In the genomic region with DNA sequence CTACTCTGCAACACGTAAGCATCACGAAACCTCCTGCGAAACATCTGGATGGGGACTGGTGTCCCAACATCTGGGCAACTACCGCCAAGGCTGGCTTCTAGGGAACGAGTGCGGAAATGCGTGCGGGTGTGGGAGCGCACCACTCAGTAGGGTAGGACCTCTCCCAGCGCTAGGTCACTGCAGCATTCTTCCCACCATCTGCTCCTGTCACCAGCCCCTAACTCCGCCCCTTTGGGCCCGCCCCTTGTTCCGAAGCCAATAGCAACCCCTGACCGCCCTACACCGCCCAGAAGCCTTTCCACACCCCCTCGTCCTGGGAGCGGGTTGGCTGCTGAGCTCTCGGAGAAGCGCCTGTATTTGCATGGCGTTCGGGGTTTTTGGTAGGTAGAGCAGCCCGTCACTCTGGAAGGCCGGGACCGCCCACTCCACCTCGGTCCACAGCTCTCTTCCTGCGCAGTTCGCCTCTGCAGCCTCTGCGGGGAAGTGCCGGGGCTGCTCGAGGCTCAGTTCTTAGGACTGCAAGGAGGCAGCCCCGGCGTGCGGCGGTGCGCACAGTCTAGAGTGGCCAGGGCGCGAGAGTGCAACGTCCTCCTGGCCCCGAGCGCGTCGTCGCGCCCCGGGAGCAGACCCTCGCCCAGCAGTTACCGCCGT, we compare ENCODE assay signal across 1 cellular context.
A peak's percentile ranks its signal among the peaks of the same experiment; 100 is the strongest.
TF ChIP-seq lines count a peak whose summit lies in the region.

Gene HS3ST3B1, plus strand, starts transcription at position 454 of the 651 bp plus-strand sequence. CDS start 438 bp downstream, outside the sequence.

TF ChIP-seq in HepG2, 621 proteins besides CTCF, POLR2A, EP300 and RAD21 (continued from another document and continues in another):
- TF ChIP-seq ARNTL (CRISPR knock-in tag; IDR thresholded peaks at IDR 0.05) (peak; percentile 70), NRL (CRISPR knock-in tag; IDR thresholded peaks at IDR 0.05; ENCODE audit: borderline replicate concordance) (peak; percentile 10; the same call in 1 of the 2 replicates), KDM5B (CRISPR knock-in tag; IDR thresholded peaks at IDR 0.05; ENCODE audit: borderline replicate concordance) (peak; percentile 92), ZNF407 (CRISPR knock-in tag; IDR thresholded peaks at IDR 0.05; ENCODE audit: not compliant biosample characterization) (no peak), ZNF333 (CRISPR knock-in tag; IDR thresholded peaks at IDR 0.05; ENCODE audit: borderline replicate concordance) (peak; percentile 87; the same call in 1 of the 2 replicates), SMARCC2 (IDR thresholded peaks at IDR 0.05) (no peak), ZNF326 (CRISPR knock-in tag; IDR thresholded peaks at IDR 0.05; ENCODE audit: borderline replicate concordance) (no peak), NCOA1 (CRISPR knock-in tag; IDR thresholded peaks at IDR 0.05) (peak; percentile 61; the same call in 1 of the 2 replicates), ZFP90 (CRISPR knock-in tag; IDR thresholded peaks at IDR 0.05; ENCODE audit: borderline replicate concordance) (peak; percentile 50; the same call in 1 of the 2 replicates), KLF15 (CRISPR knock-in tag; IDR thresholded peaks at IDR 0.05; ENCODE audit: borderline replicate concordance) (0 out of 2 replicates have a peak, but pooled peaks have one; percentile 88), MEF2D (CRISPR knock-in tag; IDR thresholded peaks at IDR 0.05) (peak; percentile 4; the same call in 1 of the 2 replicates), ZNF773 (CRISPR knock-in tag; IDR thresholded peaks at IDR 0.05; ENCODE audit: borderline replicate concordance) (no peak), BHLHE40 (IDR thresholded peaks at IDR 0.05; ENCODE audit: low read length) (no peak), HNF1A (IDR thresholded peaks at IDR 0.05; ENCODE audit: low read depth) (no peak), HNF1A (CRISPR knock-in tag; IDR thresholded peaks at IDR 0.05; ENCODE audit: borderline replicate concordance) (peak; percentile 64; the same call in 1 of the 2 replicates), THAP11 (CRISPR knock-in tag; IDR thresholded peaks at IDR 0.05) (peak; percentile 65), NFRKB (IDR thresholded peaks at IDR 0.05) (no peak), GRHL1 (CRISPR knock-in tag; conservative IDR thresholded peaks at IDR 0.05) (no peak), GATAD1 (CRISPR knock-in tag; IDR thresholded peaks at IDR 0.05) (peak; percentile 63), ZNF816 (CRISPR knock-in tag; IDR thresholded peaks at IDR 0.05; ENCODE audit: borderline replicate concordance) (no peak), BRCA1 (CRISPR knock-in tag; IDR thresholded peaks at IDR 0.05) (peak; percentile 78; the same call in 1 of the 2 replicates), MIER2 (CRISPR knock-in tag; IDR thresholded peaks at IDR 0.05) (0 out of 2 replicates have a peak, but pooled peaks have one; percentile 32), TBL1XR1 (IDR thresholded peaks at IDR 0.05; ENCODE audit: borderline replicate concordance, low read length, partially characterized antibody) (no peak), ZNF136 (CRISPR knock-in tag; IDR thresholded peaks at IDR 0.05; ENCODE audit: low read depth) (no peak), RFXANK (CRISPR knock-in tag; IDR thresholded peaks at IDR 0.05) (peak; percentile 13; the same call in 1 of the 2 replicates), ZNF10 (CRISPR knock-in tag; IDR thresholded peaks at IDR 0.05; ENCODE audit: borderline replicate concordance, low read depth) (no peak), DR1 (CRISPR knock-in tag; IDR thresholded peaks at IDR 0.05) (peak; percentile 89), PLRG1 (conservative IDR thresholded peaks at IDR 0.05) (no peak), KDM2A (CRISPR knock-in tag; IDR thresholded peaks at IDR 0.05; ENCODE audit: borderline replicate concordance, low read depth) (peak; percentile 82), ZFAT (CRISPR knock-in tag; conservative IDR thresholded peaks at IDR 0.05) (0 out of 2 replicates have a peak, but pooled peaks have one; percentile 44)
- TF ChIP-seq, protein P1, sequence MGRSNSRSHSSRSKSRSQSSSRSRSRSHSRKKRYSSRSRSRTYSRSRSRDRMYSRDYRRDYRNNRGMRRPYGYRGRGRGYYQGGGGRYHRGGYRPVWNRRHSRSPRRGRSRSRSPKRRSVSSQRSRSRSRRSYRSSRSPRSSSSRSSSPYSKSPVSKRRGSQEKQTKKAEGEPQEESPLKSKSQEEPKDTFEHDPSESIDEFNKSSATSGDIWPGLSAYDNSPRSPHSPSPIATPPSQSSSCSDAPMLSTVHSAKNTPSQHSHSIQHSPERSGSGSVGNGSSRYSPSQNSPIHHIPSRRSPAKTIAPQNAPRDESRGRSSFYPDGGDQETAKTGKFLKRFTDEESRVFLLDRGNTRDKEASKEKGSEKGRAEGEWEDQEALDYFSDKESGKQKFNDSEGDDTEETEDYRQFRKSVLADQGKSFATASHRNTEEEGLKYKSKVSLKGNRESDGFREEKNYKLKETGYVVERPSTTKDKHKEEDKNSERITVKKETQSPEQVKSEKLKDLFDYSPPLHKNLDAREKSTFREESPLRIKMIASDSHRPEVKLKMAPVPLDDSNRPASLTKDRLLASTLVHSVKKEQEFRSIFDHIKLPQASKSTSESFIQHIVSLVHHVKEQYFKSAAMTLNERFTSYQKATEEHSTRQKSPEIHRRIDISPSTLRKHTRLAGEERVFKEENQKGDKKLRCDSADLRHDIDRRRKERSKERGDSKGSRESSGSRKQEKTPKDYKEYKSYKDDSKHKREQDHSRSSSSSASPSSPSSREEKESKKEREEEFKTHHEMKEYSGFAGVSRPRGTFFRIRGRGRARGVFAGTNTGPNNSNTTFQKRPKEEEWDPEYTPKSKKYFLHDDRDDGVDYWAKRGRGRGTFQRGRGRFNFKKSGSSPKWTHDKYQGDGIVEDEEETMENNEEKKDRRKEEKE (IDR thresholded peaks at IDR 0.05), result no peak
- TF ChIP-seq, protein P2, sequence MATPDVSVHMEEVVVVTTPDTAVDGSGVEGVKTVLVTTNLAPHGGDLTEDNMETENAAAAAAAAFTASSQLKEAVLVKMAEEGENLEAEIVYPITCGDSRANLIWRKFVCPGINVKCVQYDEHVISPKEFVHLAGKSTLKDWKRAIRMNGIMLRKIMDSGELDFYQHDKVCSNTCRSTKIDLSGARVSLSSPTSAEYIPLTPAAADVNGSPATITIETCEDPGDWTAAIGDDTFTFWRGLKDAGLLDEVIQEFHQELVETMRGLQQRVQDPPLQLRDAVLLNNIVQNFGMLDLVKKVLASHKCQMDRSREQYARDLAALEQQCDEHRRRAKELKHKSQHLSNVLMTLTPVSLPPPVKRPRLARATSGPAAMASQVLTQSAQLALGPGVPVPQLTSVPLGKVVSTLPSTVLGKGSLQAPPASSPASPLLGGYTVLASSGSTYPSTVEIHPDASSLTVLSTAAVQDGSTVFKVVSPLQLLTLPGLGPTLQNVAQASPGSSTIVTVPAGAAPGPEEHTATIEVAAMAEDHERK (CRISPR knock-in tag; IDR thresholded peaks at IDR 0.05; ENCODE audit: low read depth), result no peak
- TF ChIP-seq, protein P3, sequence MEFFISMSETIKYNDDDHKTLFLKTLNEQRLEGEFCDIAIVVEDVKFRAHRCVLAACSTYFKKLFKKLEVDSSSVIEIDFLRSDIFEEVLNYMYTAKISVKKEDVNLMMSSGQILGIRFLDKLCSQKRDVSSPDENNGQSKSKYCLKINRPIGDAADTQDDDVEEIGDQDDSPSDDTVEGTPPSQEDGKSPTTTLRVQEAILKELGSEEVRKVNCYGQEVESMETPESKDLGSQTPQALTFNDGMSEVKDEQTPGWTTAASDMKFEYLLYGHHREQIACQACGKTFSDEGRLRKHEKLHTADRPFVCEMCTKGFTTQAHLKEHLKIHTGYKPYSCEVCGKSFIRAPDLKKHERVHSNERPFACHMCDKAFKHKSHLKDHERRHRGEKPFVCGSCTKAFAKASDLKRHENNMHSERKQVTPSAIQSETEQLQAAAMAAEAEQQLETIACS (CRISPR knock-in tag; IDR thresholded peaks at IDR 0.05), result no peak
- TF ChIP-seq, protein P4, sequence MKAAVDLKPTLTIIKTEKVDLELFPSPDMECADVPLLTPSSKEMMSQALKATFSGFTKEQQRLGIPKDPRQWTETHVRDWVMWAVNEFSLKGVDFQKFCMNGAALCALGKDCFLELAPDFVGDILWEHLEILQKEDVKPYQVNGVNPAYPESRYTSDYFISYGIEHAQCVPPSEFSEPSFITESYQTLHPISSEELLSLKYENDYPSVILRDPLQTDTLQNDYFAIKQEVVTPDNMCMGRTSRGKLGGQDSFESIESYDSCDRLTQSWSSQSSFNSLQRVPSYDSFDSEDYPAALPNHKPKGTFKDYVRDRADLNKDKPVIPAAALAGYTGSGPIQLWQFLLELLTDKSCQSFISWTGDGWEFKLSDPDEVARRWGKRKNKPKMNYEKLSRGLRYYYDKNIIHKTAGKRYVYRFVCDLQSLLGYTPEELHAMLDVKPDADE (CRISPR knock-in tag; IDR thresholded peaks at IDR 0.05), result peak; percentile 64; the same call in 1 of the 2 replicates
